ENCODE assay signal across 8 cellular contexts in the genomic region with DNA sequence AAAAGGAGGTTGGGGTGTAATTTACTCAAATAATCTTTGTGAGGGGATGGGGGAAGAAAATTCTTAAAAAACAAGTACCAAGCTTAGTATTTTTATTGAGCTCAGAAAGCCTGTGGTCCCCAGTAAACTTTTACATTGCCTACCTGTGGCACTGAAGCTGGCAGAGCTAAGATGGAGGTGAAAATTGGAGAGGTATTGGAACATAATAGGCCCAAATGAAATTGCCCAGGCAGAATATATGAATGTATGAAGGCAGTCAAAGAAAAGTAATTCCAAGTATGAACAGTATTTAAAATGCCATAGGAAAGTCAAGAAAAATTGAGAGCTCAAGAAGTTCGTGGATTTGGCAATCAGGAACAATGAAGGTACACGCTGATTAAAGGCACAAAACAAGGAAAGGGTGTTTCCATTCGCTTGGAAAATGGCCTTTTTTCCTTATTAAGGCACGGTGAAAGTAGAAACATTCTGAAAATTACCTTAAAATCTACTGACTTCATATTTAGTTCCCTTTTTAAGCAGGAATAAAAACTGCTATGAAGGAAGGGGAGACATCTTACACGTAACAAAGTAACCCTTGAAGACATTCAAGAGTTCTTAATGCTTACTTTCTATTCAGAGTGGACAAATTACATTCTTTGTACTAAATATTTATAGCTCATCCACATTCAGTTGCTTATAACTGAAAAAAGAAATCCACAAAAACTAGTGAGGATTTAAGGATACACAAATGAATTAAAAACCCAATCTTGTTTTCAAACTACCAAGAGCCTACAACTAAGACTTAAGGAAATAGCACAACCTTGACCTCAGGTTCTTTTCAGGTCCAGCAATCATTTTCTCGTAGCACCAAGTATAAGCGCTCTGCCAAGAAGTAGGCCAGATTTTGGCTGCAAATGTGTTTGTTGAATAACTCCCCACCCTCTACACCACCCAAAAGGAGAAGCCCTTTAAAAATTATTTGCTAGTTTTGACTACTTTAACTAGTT. TPM values are rescaled to one million over a fixed set of nuclear protein-coding genes. Genes with fewer than 3 reads are reported as not detected.
DNase-seq lines count a peak whose midpoint lies in the region; ATAC-seq and TF ChIP-seq lines count a peak whose summit lies in the region.

No MANE protein-coding gene starts in this region.

- H3K9ac ChIP-seq in BLaER1 = peak overlapping the region; percentile 98

- H3K36me3 ChIP-seq in BLaER1 = peaks cover 35% of the 10 kb centered on the region

- H3K36me3 Mint-ChIP-seq in chondrocyte (ENCODE audit: low read depth) = peaks cover 14% of the 10 kb centered on the region

- peak overlapping the region; percentile 99 for H3K27ac ChIP-seq in BLaER1

- TF ChIP-seq CTCF in LNCaP clone FGC (IDR thresholded peaks at IDR 0.05; ENCODE audit: control insufficient read depth, extremely low read depth, insufficient read depth) = no peak
- no peak for TF ChIP-seq CTCF in chondrocyte (IDR thresholded peaks at IDR 0.05)

- H3K4me1 ChIP-seq in BLaER1 (peaks cover 49% of the 10 kb centered on the region), mononuclear cell (ENCODE audit: insufficient read depth, low read length) (peaks cover 43% of the 10 kb centered on the region)

- H3K9me3 ChIP-seq in BLaER1 (0 out of 2 replicates have a peak, but pooled peaks cover 6% of the 10 kb centered on the region), mononuclear cell (ENCODE audit: low read depth, low read length) (no peaks in the 10 kb centered on the region)

- peak overlapping the region; percentile 100 for H3K4me3 Mint-ChIP-seq in chondrocyte (ENCODE audit: unreplicated experiment)

- H3K4me1 Mint-ChIP-seq in chondrocyte (ENCODE audit: low read depth) = peaks cover 46% of the 10 kb centered on the region

- H3K27me3 Mint-ChIP-seq in chondrocyte (ENCODE audit: low read depth) = no peaks in the 10 kb centered on the region

- peak overlapping the region; percentile 93 for H3K4me2 ChIP-seq in BLaER1

- H3K27me3 ChIP-seq in BLaER1 (no peaks in the 10 kb centered on the region), mononuclear cell (ENCODE audit: insufficient read depth, low read length) (no peaks in the 10 kb centered on the region)

- H3K4me3 ChIP-seq in BLaER1 (peak overlapping the region; percentile 85), LNCaP clone FGC (ENCODE audit: low read depth, low read length) (peak overlapping the region; percentile 95), mononuclear cell (ENCODE audit: low read length) (peak overlapping the region; percentile 99)

- peaks cover 39% of the 10 kb centered on the region for H4K20me1 ChIP-seq in BLaER1

- ATAC-seq in GM21576 (IDR thresholded peaks at IDR 0.05; ENCODE audit: unreplicated experiment) (no peak), GM19467 (IDR thresholded peaks at IDR 0.05; ENCODE audit: unreplicated experiment) (no peak), GM21717 (IDR thresholded peaks at IDR 0.05; ENCODE audit: unreplicated experiment) (no peak)

- DNase-seq in LNCaP clone FGC (ENCODE audit: low read depth) (no peak), chondrocyte (ENCODE audit: low spot score) (no peak), SIG-M5 (lab: John Stamatoyannopoulos, UW) (no peak)

- H3K27ac Mint-ChIP-seq in chondrocyte (ENCODE audit: unreplicated experiment) = peak overlapping the region; percentile 100

- no peaks in the 10 kb centered on the region for H3K9me3 Mint-ChIP-seq in chondrocyte (ENCODE audit: low read depth)

RNA-seq across cellular contexts. Expression of gene KMT2E, which starts 3.2 kb away (rescaled TPM):
- total RNA-seq in chondrocyte (59.6 to 63.1 TPM (median 59.9 TPM) in 3 replicates), mononuclear cell (497 TPM)
